In the genomic region with DNA sequence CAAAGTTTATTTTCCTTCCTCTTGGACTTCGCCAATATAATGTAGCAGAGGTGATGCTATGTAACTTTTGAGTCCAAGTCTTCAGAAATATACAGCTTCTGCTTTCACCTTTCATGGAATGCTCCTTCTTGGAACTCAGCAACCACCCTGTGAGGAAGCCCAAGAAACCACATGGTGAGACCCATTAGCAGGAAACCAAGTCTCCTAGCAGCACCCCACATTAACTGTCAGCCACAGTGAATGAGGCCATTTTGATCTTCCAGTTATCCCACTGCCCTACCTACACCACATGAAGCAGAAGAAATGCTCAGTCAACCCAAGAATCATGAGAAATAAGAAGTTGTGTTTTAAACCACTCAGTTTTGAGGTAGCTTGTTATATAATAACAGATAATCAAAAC, we compare ENCODE assay signal across 10 cellular contexts. TPM values are rescaled to one million over a fixed set of nuclear protein-coding genes. Genes with fewer than 3 reads are reported as not detected.
"Had no signal": no experiment of that assay in that cellular context is flagged by ENCODE, and none has a peak within 500 bp of the region (broad histone marks: within the 10 kb centered on the region; RNA-seq: fewer than 3 reads in every experiment).

No MANE protein-coding gene starts in this region.

- H3K4me3 Mint-ChIP-seq: HFFc6, IgD-negative memory B cell had no signal

- H3K27ac Mint-ChIP-seq: HFFc6, IgD-negative memory B cell had no signal

- DNase-seq: GM23248, GOT3, H7, HFFc6, KBM-7 had no signal

- H3K4me1 Mint-ChIP-seq: IgD-negative memory B cell had no signal

- H3K9ac ChIP-seq: GM23248 had no signal

- H3K27ac ChIP-seq: GM23248, HL-60 had no signal

- H3K4me1 ChIP-seq: HAP-1 had no signal

- H2AFZ ChIP-seq: GM23248 had no signal

- H3K36me3 ChIP-seq: HAP-1 had no signal

- H3K27me3 Mint-ChIP-seq: IgD-negative memory B cell had no signal

- H3K9me3 Mint-ChIP-seq: IgD-negative memory B cell had no signal

- H3K9me3 ChIP-seq: HAP-1 had no signal

- H3K36me3 Mint-ChIP-seq: IgD-negative memory B cell had no signal

- H3K4me3 ChIP-seq: GM23248, HAP-1 had no signal

- ATAC-seq: HCT116, HepG2 had no signal

RNA-seq across cellular contexts. Expression of a gene that starts 58.2 kb away (rescaled TPM):
- total RNA-seq: HepG2 had no signal
